2 cellular contexts compared by ENCODE assay signal in the genomic region with DNA sequence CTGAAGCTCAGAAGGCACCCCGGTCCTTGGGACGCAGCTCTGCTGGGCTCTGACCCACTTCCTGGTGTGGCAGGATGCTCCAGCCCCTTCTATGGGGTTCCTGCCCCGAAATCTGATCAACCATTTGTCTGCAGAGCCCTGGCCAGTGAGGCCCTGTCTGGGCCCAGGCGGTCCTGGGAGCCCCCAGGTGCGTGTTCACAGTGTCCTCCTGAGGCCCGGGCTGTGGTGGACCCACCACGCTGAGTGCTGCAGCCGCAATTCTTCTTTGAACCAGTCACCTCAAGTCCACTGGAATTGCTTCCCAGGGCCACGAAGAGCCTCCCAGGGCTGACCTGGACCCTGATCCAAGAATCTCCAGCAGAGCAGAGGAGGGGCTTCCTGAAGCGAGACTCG.
TF ChIP-seq lines count a peak whose summit lies in the region.

No MANE protein-coding gene starts in this region.

TF ChIP-seq in HepG2, 621 proteins besides CTCF, POLR2A, EP300 and RAD21:
- TF ChIP-seq ZNF263 (CRISPR knock-in tag; IDR thresholded peaks at IDR 0.05) = no peak
- TF ChIP-seq NFE2 (CRISPR knock-in tag; IDR thresholded peaks at IDR 0.05) = no peak
- TF ChIP-seq MZF1 (CRISPR knock-in tag; IDR thresholded peaks at IDR 0.05; ENCODE audit: borderline replicate concordance) = no peak
- TF ChIP-seq HNF4A (CRISPR knock-in tag; IDR thresholded peaks at IDR 0.05) = no peak
- no peak for TF ChIP-seq ZNF891 (CRISPR knock-in tag; IDR thresholded peaks at IDR 0.05)
- no peak for TF ChIP-seq NCOA2 (CRISPR knock-in tag; IDR thresholded peaks at IDR 0.05)
- TF ChIP-seq ZNF724P (CRISPR knock-in tag; IDR thresholded peaks at IDR 0.05; ENCODE audit: borderline replicate concordance) = no peak
- no peak for TF ChIP-seq ZNF747 (CRISPR knock-in tag; IDR thresholded peaks at IDR 0.05; ENCODE audit: borderline replicate concordance)
- TF ChIP-seq ZNF607 (CRISPR knock-in tag; IDR thresholded peaks at IDR 0.05; ENCODE audit: borderline replicate concordance) = no peak
- TF ChIP-seq NR3C1 (CRISPR knock-in tag; IDR thresholded peaks at IDR 0.05) = no peak
- TF ChIP-seq, protein P1, sequence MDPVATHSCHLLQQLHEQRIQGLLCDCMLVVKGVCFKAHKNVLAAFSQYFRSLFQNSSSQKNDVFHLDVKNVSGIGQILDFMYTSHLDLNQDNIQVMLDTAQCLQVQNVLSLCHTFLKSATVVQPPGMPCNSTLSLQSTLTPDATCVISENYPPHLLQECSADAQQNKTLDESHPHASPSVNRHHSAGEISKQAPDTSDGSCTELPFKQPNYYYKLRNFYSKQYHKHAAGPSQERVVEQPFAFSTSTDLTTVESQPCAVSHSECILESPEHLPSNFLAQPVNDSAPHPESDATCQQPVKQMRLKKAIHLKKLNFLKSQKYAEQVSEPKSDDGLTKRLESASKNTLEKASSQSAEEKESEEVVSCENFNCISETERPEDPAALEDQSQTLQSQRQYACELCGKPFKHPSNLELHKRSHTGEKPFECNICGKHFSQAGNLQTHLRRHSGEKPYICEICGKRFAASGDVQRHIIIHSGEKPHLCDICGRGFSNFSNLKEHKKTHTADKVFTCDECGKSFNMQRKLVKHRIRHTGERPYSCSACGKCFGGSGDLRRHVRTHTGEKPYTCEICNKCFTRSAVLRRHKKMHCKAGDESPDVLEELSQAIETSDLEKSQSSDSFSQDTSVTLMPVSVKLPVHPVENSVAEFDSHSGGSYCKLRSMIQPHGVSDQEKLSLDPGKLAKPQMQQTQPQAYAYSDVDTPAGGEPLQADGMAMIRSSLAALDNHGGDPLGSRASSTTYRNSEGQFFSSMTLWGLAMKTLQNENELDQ (CRISPR knock-in tag; IDR thresholded peaks at IDR 0.05; ENCODE audit: borderline replicate concordance) = no peak
- TF ChIP-seq, protein P2, sequence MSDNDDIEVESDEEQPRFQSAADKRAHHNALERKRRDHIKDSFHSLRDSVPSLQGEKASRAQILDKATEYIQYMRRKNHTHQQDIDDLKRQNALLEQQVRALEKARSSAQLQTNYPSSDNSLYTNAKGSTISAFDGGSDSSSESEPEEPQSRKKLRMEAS (IDR thresholded peaks at IDR 0.05) = no peak
- TF ChIP-seq TEAD3 (CRISPR knock-in tag; optimal IDR thresholded peaks at IDR 0.05; ENCODE audit: borderline replicate concordance) = no peak
- TF ChIP-seq MEIS1 (CRISPR knock-in tag; IDR thresholded peaks at IDR 0.05; ENCODE audit: borderline replicate concordance) = no peak
- TF ChIP-seq NR2F2 (IDR thresholded peaks at IDR 0.05; ENCODE audit: borderline replicate concordance, low read depth) = no peak
- TF ChIP-seq ZNF318 (CRISPR knock-in tag; IDR thresholded peaks at IDR 0.05) = no peak
- no peak for TF ChIP-seq THAP11 (CRISPR knock-in tag; IDR thresholded peaks at IDR 0.05)
- no peak for TF ChIP-seq ZNF543 (CRISPR knock-in tag; IDR thresholded peaks at IDR 0.05)
- no peak for TF ChIP-seq PPARG (CRISPR knock-in tag; conservative IDR thresholded peaks at IDR 0.05)
TF ChIP-seq in HepG2: peak in this region for 0.

TF ChIP-seq in WTC11, 78 proteins besides CTCF, POLR2A, EP300 and RAD21:
- TF ChIP-seq ZNF281 (CRISPR knock-in tag; IDR thresholded peaks at IDR 0.05) (no peak), TCF7 (CRISPR knock-in tag; IDR thresholded peaks at IDR 0.05; ENCODE audit: low read depth) (no peak), NR2C2 (CRISPR knock-in tag; IDR thresholded peaks at IDR 0.05) (no peak), JAZF1 (CRISPR knock-in tag; IDR thresholded peaks at IDR 0.05) (no peak), FOXJ3 (CRISPR knock-in tag; IDR thresholded peaks at IDR 0.05; ENCODE audit: borderline replicate concordance) (no peak), IRF2 (CRISPR knock-in tag; IDR thresholded peaks at IDR 0.05; ENCODE audit: borderline replicate concordance, low read depth) (no peak)
- TF ChIP-seq, protein P3, sequence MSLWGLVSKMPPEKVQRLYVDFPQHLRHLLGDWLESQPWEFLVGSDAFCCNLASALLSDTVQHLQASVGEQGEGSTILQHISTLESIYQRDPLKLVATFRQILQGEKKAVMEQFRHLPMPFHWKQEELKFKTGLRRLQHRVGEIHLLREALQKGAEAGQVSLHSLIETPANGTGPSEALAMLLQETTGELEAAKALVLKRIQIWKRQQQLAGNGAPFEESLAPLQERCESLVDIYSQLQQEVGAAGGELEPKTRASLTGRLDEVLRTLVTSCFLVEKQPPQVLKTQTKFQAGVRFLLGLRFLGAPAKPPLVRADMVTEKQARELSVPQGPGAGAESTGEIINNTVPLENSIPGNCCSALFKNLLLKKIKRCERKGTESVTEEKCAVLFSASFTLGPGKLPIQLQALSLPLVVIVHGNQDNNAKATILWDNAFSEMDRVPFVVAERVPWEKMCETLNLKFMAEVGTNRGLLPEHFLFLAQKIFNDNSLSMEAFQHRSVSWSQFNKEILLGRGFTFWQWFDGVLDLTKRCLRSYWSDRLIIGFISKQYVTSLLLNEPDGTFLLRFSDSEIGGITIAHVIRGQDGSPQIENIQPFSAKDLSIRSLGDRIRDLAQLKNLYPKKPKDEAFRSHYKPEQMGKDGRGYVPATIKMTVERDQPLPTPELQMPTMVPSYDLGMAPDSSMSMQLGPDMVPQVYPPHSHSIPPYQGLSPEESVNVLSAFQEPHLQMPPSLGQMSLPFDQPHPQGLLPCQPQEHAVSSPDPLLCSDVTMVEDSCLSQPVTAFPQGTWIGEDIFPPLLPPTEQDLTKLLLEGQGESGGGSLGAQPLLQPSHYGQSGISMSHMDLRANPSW (CRISPR knock-in tag; conservative IDR thresholded peaks at IDR 0.05; ENCODE audit: low read depth) = no peak
- TF ChIP-seq, protein P4, sequence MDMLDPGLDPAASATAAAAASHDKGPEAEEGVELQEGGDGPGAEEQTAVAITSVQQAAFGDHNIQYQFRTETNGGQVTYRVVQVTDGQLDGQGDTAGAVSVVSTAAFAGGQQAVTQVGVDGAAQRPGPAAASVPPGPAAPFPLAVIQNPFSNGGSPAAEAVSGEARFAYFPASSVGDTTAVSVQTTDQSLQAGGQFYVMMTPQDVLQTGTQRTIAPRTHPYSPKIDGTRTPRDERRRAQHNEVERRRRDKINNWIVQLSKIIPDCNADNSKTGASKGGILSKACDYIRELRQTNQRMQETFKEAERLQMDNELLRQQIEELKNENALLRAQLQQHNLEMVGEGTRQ (CRISPR knock-in tag; IDR thresholded peaks at IDR 0.05) = no peak
- TF ChIP-seq, protein P5, sequence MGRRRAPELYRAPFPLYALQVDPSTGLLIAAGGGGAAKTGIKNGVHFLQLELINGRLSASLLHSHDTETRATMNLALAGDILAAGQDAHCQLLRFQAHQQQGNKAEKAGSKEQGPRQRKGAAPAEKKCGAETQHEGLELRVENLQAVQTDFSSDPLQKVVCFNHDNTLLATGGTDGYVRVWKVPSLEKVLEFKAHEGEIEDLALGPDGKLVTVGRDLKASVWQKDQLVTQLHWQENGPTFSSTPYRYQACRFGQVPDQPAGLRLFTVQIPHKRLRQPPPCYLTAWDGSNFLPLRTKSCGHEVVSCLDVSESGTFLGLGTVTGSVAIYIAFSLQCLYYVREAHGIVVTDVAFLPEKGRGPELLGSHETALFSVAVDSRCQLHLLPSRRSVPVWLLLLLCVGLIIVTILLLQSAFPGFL (CRISPR knock-in tag; IDR thresholded peaks at IDR 0.05; ENCODE audit: borderline replicate concordance) = no peak
